Comparison of ENCODE assay signal across 1 cellular context in genomic region chr17:44094701-44095387, GRCh38.
TF ChIP-seq lines count a peak whose summit lies in the region.

No MANE protein-coding gene starts in this region.

TF ChIP-seq in HepG2, 621 proteins besides CTCF, POLR2A, EP300 and RAD21:
- no peak for TF ChIP-seq ZNF674 (CRISPR knock-in tag; IDR thresholded peaks at IDR 0.05; ENCODE audit: low read depth)
- 0 out of 2 replicates have a peak, but pooled peaks have one; percentile 60 for TF ChIP-seq ZMYM3 (CRISPR knock-in tag; IDR thresholded peaks at IDR 0.05)
- TF ChIP-seq ZNF121 (CRISPR knock-in tag; IDR thresholded peaks at IDR 0.05): 0 out of 2 replicates have a peak, but pooled peaks have one; percentile 38
- TF ChIP-seq ZNF629 (CRISPR knock-in tag; conservative IDR thresholded peaks at IDR 0.05): peak; percentile 91
- 0 out of 2 replicates have a peak, but pooled peaks have one; percentile 11 for TF ChIP-seq KDM1A (CRISPR knock-in tag; IDR thresholded peaks at IDR 0.05)
- no peak for TF ChIP-seq CBX2 (IDR thresholded peaks at IDR 0.05; ENCODE audit: low read depth, low read length)
- TF ChIP-seq CBX2 (CRISPR knock-in tag; IDR thresholded peaks at IDR 0.05; ENCODE audit: low read depth): no peak
